1 cellular context compared by ENCODE assay signal in the genomic region with DNA sequence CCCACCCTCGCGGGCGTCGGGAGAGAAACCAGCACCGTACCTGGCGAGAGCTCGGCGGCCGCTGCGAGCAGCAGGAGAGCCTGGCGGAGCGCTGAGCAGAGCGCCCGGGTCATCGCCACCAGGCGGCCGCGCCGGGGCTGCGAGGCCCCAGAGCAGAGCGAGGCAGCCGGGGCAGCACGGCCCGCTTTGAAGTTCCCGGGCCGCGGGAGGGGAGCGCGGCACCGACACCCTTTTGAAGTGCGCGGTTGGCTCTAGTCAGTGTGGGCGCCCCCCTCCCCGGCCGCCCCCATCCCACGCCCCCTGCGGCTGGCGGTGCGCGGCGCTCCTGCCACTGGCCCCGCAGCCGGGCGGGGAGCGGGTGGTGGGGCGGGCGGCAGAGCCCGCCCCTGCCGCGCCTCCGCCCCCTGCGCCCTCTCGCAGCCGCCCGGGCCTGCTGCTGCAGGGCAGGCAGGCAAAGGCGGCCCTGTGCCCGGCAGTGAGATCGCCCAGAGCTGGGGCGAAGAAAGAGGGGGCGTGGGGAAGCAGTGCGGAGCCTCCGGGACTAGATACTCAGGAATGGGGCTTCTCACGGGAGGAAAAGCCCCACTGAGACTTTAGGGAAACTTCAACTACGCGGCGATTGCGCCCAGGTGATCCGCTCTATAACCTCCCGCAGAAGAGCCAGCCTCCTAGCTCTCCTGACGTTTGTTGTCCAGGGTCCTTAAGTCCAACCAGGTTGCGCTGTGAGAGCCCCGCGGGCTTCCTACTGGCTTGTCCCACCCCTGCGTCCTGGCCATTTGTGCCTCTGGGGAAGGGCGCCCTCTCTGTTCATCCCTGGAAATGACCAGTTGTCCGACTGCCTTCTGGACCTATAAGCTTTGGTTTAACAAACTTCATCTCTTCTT.
TF ChIP-seq lines count a peak whose summit lies in the region.

Gene ACVR1C (minus strand): TSS at position 333 of the 884 bp plus-strand sequence. CDS start 220 bp downstream, at position 113.

TF ChIP-seq in HepG2, 621 proteins besides CTCF, POLR2A, EP300 and RAD21 (continued from another document and continues in another):
- TF ChIP-seq, protein P1, sequence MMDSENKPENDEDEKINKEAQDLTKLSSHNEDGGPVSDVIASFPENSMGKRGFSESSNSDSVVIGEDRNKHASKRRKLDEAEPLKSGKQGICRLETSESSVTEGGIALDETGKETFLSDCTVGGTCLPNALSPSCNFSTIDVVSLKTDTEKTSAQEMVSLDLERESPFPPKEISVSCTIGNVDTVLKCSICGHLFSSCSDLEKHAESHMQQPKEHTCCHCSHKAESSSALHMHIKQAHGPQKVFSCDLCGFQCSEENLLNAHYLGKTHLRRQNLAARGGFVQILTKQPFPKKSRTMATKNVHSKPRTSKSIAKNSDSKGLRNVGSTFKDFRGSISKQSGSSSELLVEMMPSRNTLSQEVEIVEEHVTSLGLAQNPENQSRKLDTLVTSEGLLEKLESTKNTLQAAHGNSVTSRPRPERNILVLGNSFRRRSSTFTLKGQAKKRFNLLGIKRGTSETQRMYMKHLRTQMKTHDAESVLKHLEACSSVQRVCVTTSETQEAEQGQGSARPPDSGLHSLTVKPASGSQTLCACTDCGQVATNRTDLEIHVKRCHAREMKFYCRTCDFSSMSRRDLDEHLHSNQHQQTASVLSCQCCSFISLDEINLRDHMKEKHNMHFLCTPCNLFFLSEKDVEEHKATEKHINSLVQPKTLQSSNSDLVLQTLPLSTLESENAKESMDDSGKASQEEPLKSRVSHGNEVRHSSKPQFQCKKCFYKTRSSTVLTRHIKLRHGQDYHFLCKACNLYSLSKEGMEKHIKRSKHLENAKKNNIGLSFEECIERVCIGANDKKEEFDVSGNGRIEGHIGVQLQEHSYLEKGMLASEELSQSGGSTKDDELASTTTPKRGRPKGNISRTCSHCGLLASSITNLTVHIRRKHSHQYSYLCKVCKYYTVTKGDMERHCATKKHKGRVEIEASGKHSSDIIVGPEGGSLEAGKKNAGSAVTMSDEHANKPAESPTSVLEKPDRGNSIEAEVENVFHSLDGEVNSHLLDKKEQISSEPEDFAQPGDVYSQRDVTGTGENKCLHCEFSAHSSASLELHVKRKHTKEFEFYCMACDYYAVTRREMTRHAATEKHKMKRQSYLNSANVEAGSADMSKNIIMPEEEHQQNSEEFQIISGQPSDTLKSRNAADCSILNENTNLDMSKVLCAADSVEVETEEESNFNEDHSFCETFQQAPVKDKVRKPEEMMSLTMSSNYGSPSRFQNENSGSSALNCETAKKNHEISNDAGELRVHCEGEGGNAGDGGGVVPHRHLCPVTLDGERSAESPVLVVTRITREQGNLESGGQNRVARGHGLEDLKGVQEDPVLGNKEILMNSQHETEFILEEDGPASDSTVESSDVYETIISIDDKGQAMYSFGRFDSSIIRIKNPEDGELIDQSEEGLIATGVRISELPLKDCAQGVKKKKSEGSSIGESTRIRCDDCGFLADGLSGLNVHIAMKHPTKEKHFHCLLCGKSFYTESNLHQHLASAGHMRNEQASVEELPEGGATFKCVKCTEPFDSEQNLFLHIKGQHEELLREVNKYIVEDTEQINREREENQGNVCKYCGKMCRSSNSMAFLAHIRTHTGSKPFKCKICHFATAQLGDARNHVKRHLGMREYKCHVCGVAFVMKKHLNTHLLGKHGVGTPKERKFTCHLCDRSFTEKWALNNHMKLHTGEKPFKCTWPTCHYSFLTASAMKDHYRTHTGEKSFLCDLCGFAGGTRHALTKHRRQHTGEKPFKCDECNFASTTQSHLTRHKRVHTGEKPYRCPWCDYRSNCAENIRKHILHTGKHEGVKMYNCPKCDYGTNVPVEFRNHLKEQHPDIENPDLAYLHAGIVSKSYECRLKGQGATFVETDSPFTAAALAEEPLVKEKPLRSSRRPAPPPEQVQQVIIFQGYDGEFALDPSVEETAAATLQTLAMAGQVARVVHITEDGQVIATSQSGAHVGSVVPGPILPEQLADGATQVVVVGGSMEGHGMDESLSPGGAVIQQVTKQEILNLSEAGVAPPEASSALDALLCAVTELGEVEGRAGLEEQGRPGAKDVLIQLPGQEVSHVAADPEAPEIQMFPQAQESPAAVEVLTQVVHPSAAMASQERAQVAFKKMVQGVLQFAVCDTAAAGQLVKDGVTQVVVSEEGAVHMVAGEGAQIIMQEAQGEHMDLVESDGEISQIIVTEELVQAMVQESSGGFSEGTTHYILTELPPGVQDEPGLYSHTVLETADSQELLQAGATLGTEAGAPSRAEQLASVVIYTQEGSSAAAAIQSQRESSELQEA (CRISPR knock-in tag; IDR thresholded peaks at IDR 0.05; ENCODE audit: not compliant biosample characterization) = no peak
- TF ChIP-seq ZNF124 (CRISPR knock-in tag; IDR thresholded peaks at IDR 0.05) (no peak), ZFP37 (CRISPR knock-in tag; IDR thresholded peaks at IDR 0.05; ENCODE audit: borderline replicate concordance) (no peak), ZNF329 (CRISPR knock-in tag; IDR thresholded peaks at IDR 0.05; ENCODE audit: low read depth) (no peak), ZNF235 (CRISPR knock-in tag; IDR thresholded peaks at IDR 0.05; ENCODE audit: borderline replicate concordance) (no peak), MTA3 (CRISPR knock-in tag; IDR thresholded peaks at IDR 0.05) (no peak), IRF2 (CRISPR knock-in tag; IDR thresholded peaks at IDR 0.05) (no peak), CCDC6 (CRISPR knock-in tag; IDR thresholded peaks at IDR 0.05) (peak; percentile 95; the same call in 1 of the 2 replicates), POLR2AphosphoS5 (IDR thresholded peaks at IDR 0.05; ENCODE audit: low read depth, low read length) (no peak), TRAFD1 (CRISPR knock-in tag; IDR thresholded peaks at IDR 0.05; ENCODE audit: borderline replicate concordance) (no peak), JARID2 (CRISPR knock-in tag; IDR thresholded peaks at IDR 0.05; ENCODE audit: insufficient replicate concordance) (no peak), ELK4 (CRISPR knock-in tag; IDR thresholded peaks at IDR 0.05; ENCODE audit: borderline replicate concordance) (no peak), CEBPB (IDR thresholded peaks at IDR 0.05; ENCODE audit: borderline replicate concordance, low read depth, low read length) (no peak), YY1 (IDR thresholded peaks at IDR 0.05; ENCODE audit: insufficient read depth, insufficient replicate concordance, low read depth, low read length) (no peak), BORCS8-MEF2B (CRISPR knock-in tag; IDR thresholded peaks at IDR 0.05) (peak; percentile 71; the same call in 1 of the 2 replicates), KLF12 (CRISPR knock-in tag; IDR thresholded peaks at IDR 0.05; ENCODE audit: borderline replicate concordance) (no peak), ZNF30 (CRISPR knock-in tag; IDR thresholded peaks at IDR 0.05) (no peak), SIN3A (IDR thresholded peaks at IDR 0.05; ENCODE audit: borderline replicate concordance, low read depth, low read length) (0 out of 2 replicates have a peak, but pooled peaks have one; percentile 35), ZNF674 (CRISPR knock-in tag; IDR thresholded peaks at IDR 0.05; ENCODE audit: low read depth) (no peak; the same call in 1 of the 2 replicates), CEBPZ (IDR thresholded peaks at IDR 0.05; ENCODE audit: low read length) (no peak), NFRKB (IDR thresholded peaks at IDR 0.05) (no peak), PAX8 (CRISPR knock-in tag; IDR thresholded peaks at IDR 0.05; ENCODE audit: borderline replicate concordance) (no peak), HNRNPL (IDR thresholded peaks at IDR 0.05; ENCODE audit: low read depth, low read length) (0 out of 2 replicates have a peak, but pooled peaks have one; percentile 43), ZMAT3 (CRISPR knock-in tag; conservative IDR thresholded peaks at IDR 0.05) (no peak), ZNF629 (CRISPR knock-in tag; conservative IDR thresholded peaks at IDR 0.05) (no peak), GTF3A (CRISPR knock-in tag; conservative IDR thresholded peaks at IDR 0.05) (no peak), ZNF296 (CRISPR knock-in tag; conservative IDR thresholded peaks at IDR 0.05) (no peak), EEA1 (CRISPR knock-in tag; IDR thresholded peaks at IDR 0.05; ENCODE audit: borderline replicate concordance) (no peak), SMARCE1 (IDR thresholded peaks at IDR 0.05; ENCODE audit: borderline replicate concordance) (no peak), SNRNP70 (IDR thresholded peaks at IDR 0.05; ENCODE audit: low read depth, low read length) (no peak), HNRNPUL1 (IDR thresholded peaks at IDR 0.05; ENCODE audit: low read depth, low read length) (no peak), ZNF883 (CRISPR knock-in tag; IDR thresholded peaks at IDR 0.05; ENCODE audit: not compliant biosample characterization) (no peak), ZNF720 (CRISPR knock-in tag; IDR thresholded peaks at IDR 0.05) (no peak), ZNF546 (CRISPR knock-in tag; conservative IDR thresholded peaks at IDR 0.05) (no peak)
- TF ChIP-seq, protein P2, sequence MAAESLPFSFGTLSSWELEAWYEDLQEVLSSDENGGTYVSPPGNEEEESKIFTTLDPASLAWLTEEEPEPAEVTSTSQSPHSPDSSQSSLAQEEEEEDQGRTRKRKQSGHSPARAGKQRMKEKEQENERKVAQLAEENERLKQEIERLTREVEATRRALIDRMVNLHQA (CRISPR knock-in tag; IDR thresholded peaks at IDR 0.05) = no peak
- TF ChIP-seq, protein P3, sequence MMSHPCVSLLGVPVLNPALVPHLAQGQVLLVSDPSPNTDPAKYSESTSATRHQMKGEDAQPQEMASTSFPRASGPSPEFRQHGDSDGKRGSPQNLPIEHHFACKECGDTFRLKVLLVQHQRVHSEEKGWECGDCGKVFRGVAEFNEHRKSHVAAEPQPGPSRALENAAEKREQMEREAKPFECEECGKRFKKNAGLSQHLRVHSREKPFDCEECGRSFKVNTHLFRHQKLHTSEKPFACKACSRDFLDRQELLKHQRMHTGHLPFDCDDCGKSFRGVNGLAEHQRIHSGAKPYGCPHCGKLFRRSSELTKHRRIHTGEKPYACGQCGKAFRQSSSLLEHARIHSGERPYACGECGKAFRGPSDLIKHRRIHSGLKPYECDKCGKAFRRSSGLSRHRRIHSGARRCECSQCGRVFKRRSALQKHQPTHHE (CRISPR knock-in tag; IDR thresholded peaks at IDR 0.05; ENCODE audit: borderline replicate concordance) = no peak
- TF ChIP-seq, protein P4, sequence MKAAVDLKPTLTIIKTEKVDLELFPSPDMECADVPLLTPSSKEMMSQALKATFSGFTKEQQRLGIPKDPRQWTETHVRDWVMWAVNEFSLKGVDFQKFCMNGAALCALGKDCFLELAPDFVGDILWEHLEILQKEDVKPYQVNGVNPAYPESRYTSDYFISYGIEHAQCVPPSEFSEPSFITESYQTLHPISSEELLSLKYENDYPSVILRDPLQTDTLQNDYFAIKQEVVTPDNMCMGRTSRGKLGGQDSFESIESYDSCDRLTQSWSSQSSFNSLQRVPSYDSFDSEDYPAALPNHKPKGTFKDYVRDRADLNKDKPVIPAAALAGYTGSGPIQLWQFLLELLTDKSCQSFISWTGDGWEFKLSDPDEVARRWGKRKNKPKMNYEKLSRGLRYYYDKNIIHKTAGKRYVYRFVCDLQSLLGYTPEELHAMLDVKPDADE (CRISPR knock-in tag; IDR thresholded peaks at IDR 0.05) = no peak
- TF ChIP-seq, protein P5, sequence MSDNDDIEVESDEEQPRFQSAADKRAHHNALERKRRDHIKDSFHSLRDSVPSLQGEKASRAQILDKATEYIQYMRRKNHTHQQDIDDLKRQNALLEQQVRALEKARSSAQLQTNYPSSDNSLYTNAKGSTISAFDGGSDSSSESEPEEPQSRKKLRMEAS (IDR thresholded peaks at IDR 0.05) = peak; percentile 84
- TF ChIP-seq, protein P6, sequence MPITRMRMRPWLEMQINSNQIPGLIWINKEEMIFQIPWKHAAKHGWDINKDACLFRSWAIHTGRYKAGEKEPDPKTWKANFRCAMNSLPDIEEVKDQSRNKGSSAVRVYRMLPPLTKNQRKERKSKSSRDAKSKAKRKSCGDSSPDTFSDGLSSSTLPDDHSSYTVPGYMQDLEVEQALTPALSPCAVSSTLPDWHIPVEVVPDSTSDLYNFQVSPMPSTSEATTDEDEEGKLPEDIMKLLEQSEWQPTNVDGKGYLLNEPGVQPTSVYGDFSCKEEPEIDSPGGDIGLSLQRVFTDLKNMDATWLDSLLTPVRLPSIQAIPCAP (CRISPR knock-in tag; IDR thresholded peaks at IDR 0.05; ENCODE audit: low read depth) = no peak
